ENCODE assay signal across 12 cellular contexts in the genomic region with DNA sequence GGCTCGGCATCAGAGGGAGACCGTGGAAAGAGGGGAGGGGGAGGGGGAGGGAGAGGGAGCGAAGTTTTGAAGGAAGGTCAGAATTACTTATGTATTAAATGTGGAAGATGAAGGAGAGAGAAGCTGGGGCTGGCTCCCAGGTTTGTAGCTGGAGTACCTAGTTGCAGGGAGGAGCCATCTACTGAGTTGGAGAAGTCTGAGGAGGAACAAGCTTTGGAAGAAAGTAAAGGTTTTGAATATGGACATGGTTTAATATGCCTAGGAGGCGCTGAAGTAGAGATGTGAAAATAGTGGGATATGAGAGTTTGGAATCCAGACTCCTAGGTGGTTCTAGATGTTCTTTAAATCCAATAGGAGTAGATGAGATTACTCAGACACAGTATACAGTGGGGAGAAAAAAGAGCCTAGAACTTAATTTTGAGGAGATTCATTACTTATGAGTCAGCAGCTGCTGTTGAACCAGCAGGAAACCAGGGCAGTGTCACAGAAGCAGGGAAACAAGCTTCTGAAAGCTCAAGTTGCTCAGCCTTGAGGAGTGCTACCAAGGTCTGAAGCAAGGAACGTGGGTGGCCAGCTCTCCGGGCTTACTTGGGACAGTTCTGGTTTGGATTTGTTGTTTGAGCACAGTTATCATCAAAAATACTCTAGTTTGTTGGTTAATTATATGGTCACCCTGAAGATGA.
A peak's percentile ranks its signal among the peaks of the same experiment; 100 is the strongest.
DNase-seq lines count a peak whose midpoint lies in the region; ATAC-seq and TF ChIP-seq lines count a peak whose summit lies in the region.
"Had no signal": no experiment of that assay in that cellular context is flagged by ENCODE, and none has a peak within 500 bp of the region (broad histone marks: within the 10 kb centered on the region; RNA-seq: fewer than 3 reads in every experiment).

No MANE protein-coding gene starts in this region.

- H3K4me3 ChIP-seq in ACC112 (ENCODE audit: low read depth, low read length): peak overlapping the region; percentile 18; the same call in 1 of the 2 replicates
- H3K4me3 ChIP-seq: suprapubic skin had no signal

- no peak for ATAC-seq in HG03460 (IDR thresholded peaks at IDR 0.05; ENCODE audit: unreplicated experiment)
- ATAC-seq in HG02938 (IDR thresholded peaks at IDR 0.05; ENCODE audit: unreplicated experiment): no peak

- H3K4me1 ChIP-seq in ACC112 (ENCODE audit: control insufficient read depth, insufficient read depth, low read length, unreplicated experiment): peaks cover 21% of the 10 kb centered on the region
- H3K4me1 ChIP-seq: suprapubic skin had no signal

- H3K27ac ChIP-seq in ACC112 (ENCODE audit: low read depth, low read length): peak overlapping the region; percentile 62
- H3K27ac ChIP-seq: suprapubic skin had no signal

- H3K4me1 Mint-ChIP-seq in HFFc6 (ENCODE audit: low read depth): peaks cover 34% of the 10 kb centered on the region
- no peaks in the 10 kb centered on the region for H3K4me1 Mint-ChIP-seq in nephron progenitor cell

- H3K27me3 ChIP-seq in ACC112 (ENCODE audit: insufficient read depth, low read length): no peaks in the 10 kb centered on the region
- H3K27me3 ChIP-seq: suprapubic skin had no signal

- no peaks in the 10 kb centered on the region for H3K79me2 ChIP-seq in ACC112 (ENCODE audit: control insufficient read depth, insufficient read depth, low read length, unreplicated experiment)

- TF ChIP-seq CTCF in HFFc6 (IDR thresholded peaks at IDR 0.05) (no peak), nephron progenitor cell (IDR thresholded peaks at IDR 0.05) (no peak)

- peak overlapping the region; percentile 81 for H3K4me3 Mint-ChIP-seq in HFFc6
- H3K4me3 Mint-ChIP-seq in nephron progenitor cell: no peak overlapping the region

- peaks cover 8% of the 10 kb centered on the region for H3K9me3 Mint-ChIP-seq in HFFc6
- peaks cover 20% of the 10 kb centered on the region for H3K9me3 Mint-ChIP-seq in nephron progenitor cell

- peak overlapping the region; percentile 39 for H2AFZ ChIP-seq in ACC112 (ENCODE audit: low read length, unreplicated experiment)

- H3K36me3 Mint-ChIP-seq in HFFc6 (ENCODE audit: low read depth) (peaks cover 39% of the 10 kb centered on the region), nephron progenitor cell (ENCODE audit: low read depth) (peaks cover 68% of the 10 kb centered on the region)

- H3K27me3 Mint-ChIP-seq in HFFc6 (ENCODE audit: insufficient read depth): no peaks in the 10 kb centered on the region; the same call in none of the 2 replicates
- no peaks in the 10 kb centered on the region for H3K27me3 Mint-ChIP-seq in nephron progenitor cell (ENCODE audit: low read depth, poor library complexity)

- DNase-seq in HFFc6 (peak; percentile 87), astrocyte of the hippocampus (ENCODE audit: low read depth, low spot score) (peak; percentile 63), kidney glomerular epithelial cell (lab: John Stamatoyannopoulos, UW) (peak; percentile 17), GM19238 (ENCODE audit: insufficient read length, low spot score) (no peak), nephron progenitor cell (no peak)
- DNase-seq: activated naive CD4-positive, alpha-beta T cell treated with anti-CD3 and anti-CD28 coated beads, Interleukin-2, amount 50 U/mL, for 16 hours; DMS 273 treated with DMSO at 0.1 percent for 48 hours; NCI-H2171 had no signal

- H3K36me3 ChIP-seq in ACC112 (ENCODE audit: insufficient read depth, low read length): peaks cover 45% of the 10 kb centered on the region

- H3K27ac Mint-ChIP-seq in HFFc6: peak overlapping the region; percentile 94
- no peak overlapping the region for H3K27ac Mint-ChIP-seq in nephron progenitor cell

Comparison
In these comparisons a context has a peak if more than half of its experiments do, and no peak if none do; other contexts are left out.
1. DNase-seq: peak in HFFc6 (single experiment), astrocyte of the hippocampus (single experiment) and kidney glomerular epithelial cell (single experiment); none in GM19238 (single experiment) and nephron progenitor cell (single experiment).